ENCODE assay signal across 8 cellular contexts in genomic region chr11:35579557-35580396, GRCh38. TPM values are rescaled to one million over a fixed set of nuclear protein-coding genes. Genes with fewer than 3 reads are reported as not detected.
DNase-seq lines count a peak whose midpoint lies in the region; ATAC-seq and TF ChIP-seq lines count a peak whose summit lies in the region.

No MANE protein-coding gene starts in this region.

- H3F3A ChIP-seq in MM.1S (ENCODE audit: insufficient read depth, low read length): no peaks in the 10 kb centered on the region

- H3K27ac ChIP-seq in MM.1S (ENCODE audit: low read length): no peak overlapping the region

- no peak overlapping the region for H3K9ac ChIP-seq in MM.1S (ENCODE audit: low read length)

- H3K27me3 ChIP-seq in MM.1S (replicated peaks; ENCODE audit: insufficient read depth, low read length) (no peaks in the 10 kb centered on the region), BE2C (no peaks in the 10 kb centered on the region)

- H3K4me3 ChIP-seq in MM.1S (ENCODE audit: low read length): no peak overlapping the region
- H3K4me3 ChIP-seq in BE2C (ENCODE audit: low read depth, low read length): no peak overlapping the region

- ATAC-seq in GM21576 (IDR thresholded peaks at IDR 0.05; ENCODE audit: unreplicated experiment): no peak

- H3K9me2 ChIP-seq in MM.1S (replicated peaks; ENCODE audit: insufficient read depth, low read length): no peaks in the 10 kb centered on the region

- H3K79me2 ChIP-seq in MM.1S (ENCODE audit: low read length): no peaks in the 10 kb centered on the region

- no peaks in the 10 kb centered on the region for H4K20me1 ChIP-seq in MM.1S (ENCODE audit: insufficient read depth, low read length)

- H3K9me3 ChIP-seq in MM.1S (replicated peaks; ENCODE audit: insufficient read depth, low read length) (no peaks in the 10 kb centered on the region), BE2C (no peaks in the 10 kb centered on the region)

- TF ChIP-seq CTCF in MM.1S (IDR thresholded peaks at IDR 0.05; ENCODE audit: low read length) (no peak), BE2C (IDR thresholded peaks at IDR 0.05; ENCODE audit: low read depth, low read length) (no peak)

- H3K4me1 ChIP-seq in MM.1S (ENCODE audit: low read length) (no peaks in the 10 kb centered on the region), BE2C (no peaks in the 10 kb centered on the region)

- no peak overlapping the region for H3K4me2 ChIP-seq in MM.1S (ENCODE audit: low read depth, low read length)

- DNase-seq in DMS53 (lab: John Stamatoyannopoulos, UW): peak; percentile 65
- DNase-seq in NCI-H2029 (lab: John Stamatoyannopoulos, UW): peak; percentile 2
- peak; percentile 88 for DNase-seq in brain pericyte (ENCODE audit: low read depth, low spot score)
- peak; percentile 75 for DNase-seq in myocyte (ENCODE audit: low read depth)
- DNase-seq in MM.1S: no peak
- no peak for DNase-seq in BE2C
- no peak for DNase-seq in T-helper 2 cell

- H3K36me3 ChIP-seq in MM.1S (replicated peaks; ENCODE audit: insufficient read depth, low read length) (no peaks in the 10 kb centered on the region), BE2C (no peaks in the 10 kb centered on the region)

- H2AFZ ChIP-seq in MM.1S (ENCODE audit: low read length): no peak overlapping the region

RNA-seq across cellular contexts. Expression of gene FJX1, which starts 38.5 kb away (rescaled TPM):
- total RNA-seq in myocyte: 42.9 and 48.1 TPM in 2 replicates
- 62.7 TPM for polyA plus RNA-seq in myocyte (2012)
- polyA plus RNA-seq in BE2C (2012; ENCODE audit: insufficient read depth, insufficient read length, low read depth): 14.3 TPM

RNA-seq across cellular contexts. Expression of gene PAMR1, which starts 54.4 kb away (rescaled TPM):
- total RNA-seq in myocyte: 1.2 and 3.8 TPM in 2 replicates
- polyA plus RNA-seq in myocyte (2012): 2.7 TPM
- polyA plus RNA-seq in BE2C (2012; ENCODE audit: insufficient read depth, insufficient read length, low read depth): not detected

Comparison
In these comparisons a context has a peak if more than half of its experiments do, and no peak if none do; other contexts are left out.
1. DNase-seq: peak in DMS53 (single experiment), NCI-H2029 (single experiment), brain pericyte (single experiment) and myocyte (single experiment); none in MM.1S (single experiment), BE2C (single experiment) and T-helper 2 cell (0 of 5).